In the genomic region with DNA sequence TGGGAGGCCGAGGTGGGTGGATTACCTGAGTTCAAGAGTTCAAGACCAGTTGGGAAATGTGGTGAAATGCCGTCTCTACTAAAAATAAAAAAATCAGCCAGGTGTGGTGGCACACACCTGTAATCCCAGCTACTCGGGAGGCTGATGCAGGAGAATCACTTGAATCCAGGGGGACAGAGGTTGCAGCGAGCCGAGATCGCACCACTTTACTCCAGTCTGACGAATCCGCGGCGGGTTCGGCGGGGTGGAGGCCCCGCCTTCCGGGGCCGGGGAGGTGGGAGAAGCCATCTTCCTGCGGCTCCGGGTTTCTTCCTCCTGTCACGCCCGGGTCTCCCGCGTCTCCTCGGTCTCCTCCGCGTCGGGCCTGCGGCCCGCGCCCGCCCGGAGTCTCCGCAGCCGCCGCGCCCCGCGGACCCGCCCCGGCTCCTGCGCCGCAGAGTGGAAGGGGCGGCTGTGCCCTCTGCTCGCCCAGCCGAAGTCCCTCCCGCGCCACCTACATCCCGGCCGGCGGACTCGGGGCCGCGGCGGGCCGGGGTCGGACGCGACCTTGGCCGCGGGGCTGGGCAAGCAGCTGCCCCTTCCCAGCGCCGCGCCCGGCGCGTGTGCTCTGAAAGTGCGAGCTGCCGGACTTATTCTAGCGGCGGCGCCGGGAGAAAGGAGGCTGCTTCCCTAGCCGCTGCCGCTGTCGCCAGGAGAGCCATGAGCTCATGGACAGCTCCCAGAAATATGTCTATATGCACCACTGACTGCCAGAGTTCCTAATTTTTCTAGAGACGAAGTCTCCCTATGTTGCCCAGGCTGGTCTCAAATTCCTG, we compare ENCODE assay signal across 8 cellular contexts.
DNase-seq lines count a peak whose midpoint lies in the region; ATAC-seq and TF ChIP-seq lines count a peak whose summit lies in the region.
"Not testable (repeated sequence)": the region's sequence is repeated elsewhere in the genome, so short reads cannot be mapped to it uniquely, and the experiment has no call there.

No MANE protein-coding gene starts in this region.

- H3K4me1 ChIP-seq in Loucy (ENCODE audit: insufficient read depth, low read length, poor library complexity, severe bottlenecking); esophagus muscularis mucosa; right lobe of liver; thoracic aorta (ENCODE audit: control insufficient read depth in 1 of 2, low read depth in 2 of 2): not testable (repeated sequence)

- not testable (repeated sequence) for H3K27me3 Mint-ChIP-seq in activated CD4-positive, alpha-beta T cell treated with anti-CD3 and anti-CD28 coated beads for 36 hours; activated naive CD8-positive, alpha-beta T cell treated with anti-CD3 and anti-CD28 coated beads for 36 hours

- ATAC-seq in activated CD4-positive, alpha-beta T cell treated with anti-CD3 and anti-CD28 coated beads for 36 hours = peak; percentile 79
- ATAC-seq in right lobe of liver (peak; percentile 76 to 86 (median 83)), sciatic nerve (peak; percentile 81)
- ATAC-seq in thoracic aorta (ENCODE audit: insufficient number of reproducible peaks, low FRiP score, low read depth) = not testable (repeated sequence)

- TF ChIP-seq POLR2A in esophagus muscularis mucosa (IDR thresholded peaks at IDR 0.05; ENCODE audit: low read depth); right lobe of liver (IDR thresholded peaks at IDR 0.05): not testable (repeated sequence)

- not testable (repeated sequence) for H4K20me1 ChIP-seq in Loucy (ENCODE audit: insufficient read depth, low read length, poor library complexity, severe bottlenecking)

- H3K79me2 ChIP-seq in Loucy (ENCODE audit: insufficient read depth, low read length) = not testable (repeated sequence)

- H3K9ac ChIP-seq in Loucy (ENCODE audit: low read depth, low read length, poor library complexity, severe bottlenecking) = not testable (repeated sequence)

- H3K4me2 ChIP-seq in Loucy (ENCODE audit: low read depth, low read length, poor library complexity, severe bottlenecking) = not testable (repeated sequence)

- not testable (repeated sequence) for H3K4me1 Mint-ChIP-seq in activated CD4-positive, alpha-beta T cell treated with anti-CD3 and anti-CD28 coated beads for 36 hours; activated naive CD8-positive, alpha-beta T cell treated with anti-CD3 and anti-CD28 coated beads for 36 hours

- not testable (repeated sequence) for H3K9me3 Mint-ChIP-seq in activated CD4-positive, alpha-beta T cell treated with anti-CD3 and anti-CD28 coated beads for 36 hours (ENCODE audit: low read depth); activated naive CD8-positive, alpha-beta T cell treated with anti-CD3 and anti-CD28 coated beads for 36 hours

- not testable (repeated sequence) for H3F3A ChIP-seq in Loucy (ENCODE audit: low read depth)

- not testable (repeated sequence) for TF ChIP-seq EP300 in esophagus muscularis mucosa (IDR thresholded peaks at IDR 0.05)

- not testable (repeated sequence) for H3K9me3 ChIP-seq in Loucy (ENCODE audit: insufficient read depth, low read depth, low read length); esophagus muscularis mucosa; right lobe of liver; thoracic aorta

- peak overlapping the region; percentile 69 for H3K27ac Mint-ChIP-seq in activated CD4-positive, alpha-beta T cell treated with anti-CD3 and anti-CD28 coated beads for 36 hours
- not testable (repeated sequence) for H3K27ac Mint-ChIP-seq in activated naive CD8-positive, alpha-beta T cell treated with anti-CD3 and anti-CD28 coated beads for 36 hours

- peaks cover 14% of the 10 kb centered on the region for H3K36me3 Mint-ChIP-seq in activated CD4-positive, alpha-beta T cell treated with anti-CD3 and anti-CD28 coated beads for 36 hours (ENCODE audit: low read depth)
- H3K36me3 Mint-ChIP-seq in activated naive CD8-positive, alpha-beta T cell treated with anti-CD3 and anti-CD28 coated beads for 36 hours = not testable (repeated sequence)

- TF ChIP-seq CTCF in Loucy (conservative IDR thresholded peaks at IDR 0.05; ENCODE audit: low read length); esophagus muscularis mucosa (IDR thresholded peaks at IDR 0.05); right lobe of liver (IDR thresholded peaks at IDR 0.05); thoracic aorta (IDR thresholded peaks at IDR 0.05): not testable (repeated sequence)

- 14% methylated on average over 8 of the region's 74 CpGs for WGBS in esophagus muscularis mucosa
- 7% methylated on average over 4 of the region's 74 CpGs for WGBS in right lobe of liver (ENCODE audit: insufficient coverage, low coverage, low lambda C conversion rate, missing lambda C conversion rate)

- H3K4me3 Mint-ChIP-seq in activated CD4-positive, alpha-beta T cell treated with anti-CD3 and anti-CD28 coated beads for 36 hours = peak overlapping the region; percentile 76
- peak overlapping the region; percentile 82 for H3K4me3 Mint-ChIP-seq in activated naive CD8-positive, alpha-beta T cell treated with anti-CD3 and anti-CD28 coated beads for 36 hours

- H3K9me2 ChIP-seq in Loucy (replicated peaks; ENCODE audit: low read depth, low read length) = not testable (repeated sequence)

- H3K4me3 ChIP-seq in Loucy (ENCODE audit: low read length, poor library complexity, severe bottlenecking) (peak overlapping the region; percentile 49), esophagus muscularis mucosa (peak overlapping the region; percentile 46 to 57 (median 51)), right lobe of liver (peak overlapping the region; percentile 8 to 52 (median 41)), thoracic aorta (peak overlapping the region; percentile 65)

- intact Hi-C loops in activated CD4-positive, alpha-beta T cell treated with anti-CD3 and anti-CD28 coated beads for 36 hours (cut with DNase I, micrococcal nuclease); esophagus muscularis mucosa (cut with DNase I); right lobe of liver (cut with DNase I); sciatic nerve (cut with DNase I): not testable (repeated sequence)

- CTCF ChIA-PET in activated CD4-positive, alpha-beta T cell treated with anti-CD3 and anti-CD28 coated beads for 36 hours (lab: Charles Lee) = not testable (repeated sequence)

- H3K27ac ChIP-seq in esophagus muscularis mucosa (replicated peaks in 1 of 4) = peak overlapping the region in 3 of 4 donors; percentile 59 to 69 (median 65)
- H3K27ac ChIP-seq in right lobe of liver, thoracic aorta: not testable (repeated sequence)

- H3K36me3 ChIP-seq in Loucy (ENCODE audit: insufficient read depth, low read length); right lobe of liver; thoracic aorta: not testable (repeated sequence)
- peaks cover 0 to 15% (median 3%) of the 10 kb centered on the region in 4 donors for H3K36me3 ChIP-seq in esophagus muscularis mucosa

- POLR2A ChIA-PET in activated CD4-positive, alpha-beta T cell treated with anti-CD3 and anti-CD28 coated beads for 36 hours (lab: Charles Lee) = not testable (repeated sequence)

- DNase-seq in DMS 273 (lab: John Stamatoyannopoulos, UW; ENCODE audit: unreplicated experiment) (peak; percentile 52), right lobe of liver (peak in 1 of 3 donors; percentile 26)
- DNase-seq in activated CD4-positive, alpha-beta T cell treated with anti-CD3 and anti-CD28 coated beads for 36 hours = peak; percentile 61
- DNase-seq in activated naive CD8-positive, alpha-beta T cell treated with anti-CD3 and anti-CD28 coated beads for 36 hours = peak; percentile 34
- not testable (repeated sequence) for DNase-seq in esophagus muscularis mucosa (ENCODE audit: extremely low spot score); sciatic nerve (ENCODE audit: low spot score); thoracic aorta (ENCODE audit: low spot score)

- H3K27me3 ChIP-seq in Loucy (ENCODE audit: insufficient read depth, low read length, poor library complexity, severe bottlenecking); esophagus muscularis mucosa; right lobe of liver; thoracic aorta (replicated peaks; ENCODE audit: insufficient read depth): not testable (repeated sequence)

- H2AFZ ChIP-seq in Loucy (ENCODE audit: low read length) = not testable (repeated sequence)
